In the genomic region with DNA sequence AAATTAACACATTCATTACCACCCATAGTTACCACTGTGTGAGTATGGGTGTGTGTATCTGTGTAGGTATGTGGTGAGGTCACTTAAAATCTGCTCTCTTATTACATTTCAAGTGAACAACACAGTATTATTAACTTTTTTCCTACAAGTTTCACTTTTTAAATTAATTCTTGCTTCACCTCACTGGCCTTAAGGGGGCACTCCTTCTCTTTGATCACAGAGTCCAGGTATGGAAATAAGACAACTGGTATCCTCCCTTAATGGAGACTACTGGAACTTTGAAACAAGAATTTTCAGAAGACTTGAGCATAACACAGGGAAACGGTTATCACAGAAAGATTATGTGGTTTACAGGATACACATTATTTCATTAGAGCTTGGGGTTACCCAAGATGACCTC, we compare ENCODE assay signal across 1 cellular context.
TF ChIP-seq lines count a peak whose summit lies in the region.

No MANE protein-coding gene starts in this region.

TF ChIP-seq in HepG2, 621 proteins besides CTCF, POLR2A, EP300 and RAD21 (continued from another document):
- TF ChIP-seq, protein P1, sequence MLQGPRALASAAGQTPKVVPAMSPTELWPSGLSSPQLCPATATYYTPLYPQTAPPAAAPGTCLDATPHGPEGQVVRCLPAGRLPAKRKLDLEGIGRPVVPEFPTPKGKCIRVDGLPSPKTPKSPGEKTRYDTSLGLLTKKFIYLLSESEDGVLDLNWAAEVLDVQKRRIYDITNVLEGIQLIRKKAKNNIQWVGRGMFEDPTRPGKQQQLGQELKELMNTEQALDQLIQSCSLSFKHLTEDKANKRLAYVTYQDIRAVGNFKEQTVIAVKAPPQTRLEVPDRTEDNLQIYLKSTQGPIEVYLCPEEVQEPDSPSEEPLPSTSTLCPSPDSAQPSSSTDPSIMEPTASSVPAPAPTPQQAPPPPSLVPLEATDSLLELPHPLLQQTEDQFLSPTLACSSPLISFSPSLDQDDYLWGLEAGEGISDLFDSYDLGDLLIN (CRISPR knock-in tag; IDR thresholded peaks at IDR 0.05; ENCODE audit: borderline replicate concordance) = no peak
- TF ChIP-seq, protein P2, sequence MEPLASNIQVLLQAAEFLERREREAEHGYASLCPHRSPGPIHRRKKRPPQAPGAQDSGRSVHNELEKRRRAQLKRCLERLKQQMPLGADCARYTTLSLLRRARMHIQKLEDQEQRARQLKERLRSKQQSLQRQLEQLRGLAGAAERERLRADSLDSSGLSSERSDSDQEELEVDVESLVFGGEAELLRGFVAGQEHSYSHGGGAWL (CRISPR knock-in tag; IDR thresholded peaks at IDR 0.05) = no peak
- TF ChIP-seq ZSCAN25 (CRISPR knock-in tag; IDR thresholded peaks at IDR 0.05) (no peak), MZF1 (CRISPR knock-in tag; IDR thresholded peaks at IDR 0.05; ENCODE audit: borderline replicate concordance) (no peak)
